ENCODE assay signal across 21 cellular contexts in genomic region chr3:14789640-14790285, GRCh38. TPM values are rescaled to one million over a fixed set of nuclear protein-coding genes. Genes with fewer than 3 reads are reported as not detected.
"Had no signal": no experiment of that assay in that cellular context is flagged by ENCODE, and none has a peak within 500 bp of the region (broad histone marks: within the 10 kb centered on the region; RNA-seq: fewer than 3 reads in every experiment).

No MANE protein-coding gene starts in this region.

- H3K27ac Mint-ChIP-seq: activated naive CD8-positive, alpha-beta T cell; activated T-helper 1 cell treated with anti-CD3 and anti-CD28 coated beads, Interleukin-12 subunit alpha, Interleukin-12 subunit beta, Interleukin-2, Interleukin-4 antibody, amounts not matched to agents 30 ng/mL and 10 ng/mL and 1 ng/mL, durations not matched to agents 14 hours and 24 hours and 36 hours; progenitor cell of endocrine pancreas; T-helper 2 cell treated with Interferon-gamma antibody and Interleukin-4, amounts not matched to agents 5 μg/mL and 100 μg/mL, for 36 hours had no signal

- H3K27me3 ChIP-seq: cardiac muscle cell, colonic mucosa had no signal

- H3K9me3 Mint-ChIP-seq: activated T-helper 1 cell treated with anti-CD3 and anti-CD28 coated beads, Interleukin-12 subunit alpha, Interleukin-12 subunit beta, Interleukin-2, Interleukin-4 antibody, amounts not matched to agents 30 ng/mL and 10 ng/mL and 1 ng/mL, durations not matched to agents 14 hours and 24 hours and 36 hours; T-helper 2 cell treated with Interferon-gamma antibody and Interleukin-4, amounts not matched to agents 5 μg/mL and 100 μg/mL, for 36 hours had no signal

- H3K9me3 ChIP-seq: colonic mucosa, left ventricle myocardium inferior, tibial artery had no signal

- H3K27ac ChIP-seq: cardiac muscle cell, colonic mucosa, left ventricle myocardium inferior, skin epidermis, tibial artery had no signal

- H3K4me1 ChIP-seq: colonic mucosa had no signal

- H3K4me3 ChIP-seq: cardiac muscle cell, colonic mucosa, left ventricle myocardium inferior, skin epidermis, tibial artery had no signal

- H3K4me3 Mint-ChIP-seq: activated naive CD8-positive, alpha-beta T cell; activated T-helper 1 cell treated with anti-CD3 and anti-CD28 coated beads, Interleukin-12 subunit alpha, Interleukin-12 subunit beta, Interleukin-2, Interleukin-4 antibody, amounts not matched to agents 30 ng/mL and 10 ng/mL and 1 ng/mL, durations not matched to agents 14 hours and 24 hours and 36 hours; T-helper 2 cell treated with Interferon-gamma antibody and Interleukin-4, amounts not matched to agents 5 μg/mL and 100 μg/mL, for 36 hours had no signal

- DNase-seq: activated CD4-positive, alpha-beta T cell treated with anti-CD3 and anti-CD28 coated beads, Interleukin-2, amount 50 U/mL, for 4 hours; activated gamma-delta T cell treated with Interleukin-2 at 50 U/mL for 16 hours; activated T-cell treated with anti-CD3 and anti-CD28 coated beads for 4 hours; colonic mucosa; erythroblast; foreskin melanocyte; glutamatergic neuron; hypothalamus; left ventricle myocardium inferior; mammary epithelial cell; stimulated activated CD4-positive, alpha-beta T cell treated with anti-CD3 and anti-CD28 coated beads, Interleukin-4, amount 100 ng/mL, for 4 hours; stimulated activated naive CD4-positive, alpha-beta T cell had no signal

- H3K36me3 Mint-ChIP-seq: activated naive CD8-positive, alpha-beta T cell had no signal

- H3K36me3 ChIP-seq: cardiac muscle cell, colonic mucosa, left ventricle myocardium inferior, tibial artery had no signal

RNA-seq across cellular contexts. Expression of gene FGD5, which starts 29.0 kb away (rescaled TPM):
- total RNA-seq: activated T-helper 1 cell treated with anti-CD3 and anti-CD28 coated beads, Interleukin-12 subunit alpha, Interleukin-12 subunit beta, Interleukin-2, Interleukin-4 antibody, amounts not matched to agents 30 ng/mL and 10 ng/mL and 1 ng/mL, durations not matched to agents 14 hours and 24 hours and 36 hours; mammary epithelial cell had no signal
- polyA plus RNA-seq: keratinocyte, mammary epithelial cell, neural cell had no signal
